Comparison of ENCODE assay signal across 2 cellular contexts in the genomic region with DNA sequence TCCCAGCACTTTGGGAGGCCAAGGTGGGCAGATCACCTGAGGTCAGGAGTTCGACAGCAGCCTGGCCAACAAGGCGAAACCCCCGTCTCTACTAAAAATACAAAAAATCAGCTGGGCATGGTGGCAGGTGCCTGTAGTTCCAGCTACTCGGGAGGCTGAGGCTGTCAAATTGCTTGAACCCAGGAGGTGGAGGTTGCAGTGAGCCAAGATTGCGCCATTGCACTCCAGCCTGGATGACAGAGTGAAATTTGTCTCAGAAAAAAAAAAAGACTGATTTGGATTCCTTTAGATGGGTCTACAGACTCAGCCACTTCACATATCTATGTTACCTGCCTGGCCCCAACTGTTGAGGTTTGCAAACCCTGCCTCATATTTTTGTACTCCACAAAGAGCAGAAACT. TPM values are rescaled to one million over a fixed set of nuclear protein-coding genes. Genes with fewer than 3 reads are reported as not detected.
"Had no signal": no experiment of that assay in that cellular context is flagged by ENCODE, and none has a peak within 500 bp of the region (broad histone marks: within the 10 kb centered on the region; RNA-seq: fewer than 3 reads in every experiment).

No MANE protein-coding gene starts in this region.

RNA-seq across cellular contexts. Expression of a gene that starts 4.8 kb away (rescaled TPM):
- polyA plus RNA-seq: GM23248, IgD-negative memory B cell had no signal
